Comparison of ENCODE assay signal across 23 cellular contexts in genomic region chr17:67633751-67634191, GRCh38.
DNase-seq lines count a peak whose midpoint lies in the region; ATAC-seq, FAIRE-seq and TF ChIP-seq lines count a peak whose summit lies in the region.
"Had no signal": no experiment of that assay in that cellular context is flagged by ENCODE, and none has a peak within 500 bp of the region (broad histone marks: within the 10 kb centered on the region; RNA-seq: fewer than 3 reads in every experiment).

No MANE protein-coding gene starts in this region.

- TF ChIP-seq EP300 in esophagus muscularis mucosa (IDR thresholded peaks at IDR 0.05) = peak; percentile 58

- TF ChIP-seq POLR2A in esophagus muscularis mucosa (IDR thresholded peaks at IDR 0.05; ENCODE audit: low read depth) = no peak
- no peak for TF ChIP-seq POLR2A in thyroid gland (IDR thresholded peaks at IDR 0.05)
- no peak for TF ChIP-seq POLR2A in GM12892 (IDR thresholded peaks at IDR 0.05; ENCODE audit: low read depth, low read length)
- no peak for TF ChIP-seq POLR2A in erythroblast (IDR thresholded peaks at IDR 0.05; ENCODE audit: low read length)

- H3K9me3 ChIP-seq in esophagus muscularis mucosa (no peaks in the 10 kb centered on the region), heart right ventricle (no peaks in the 10 kb centered on the region), thyroid gland (no peaks in the 10 kb centered on the region)
- H3K9me3 ChIP-seq: MG63, Peyer's patch, suprapubic skin had no signal

- TF ChIP-seq CTCF in esophagus muscularis mucosa (IDR thresholded peaks at IDR 0.05) (no peak), heart right ventricle (IDR thresholded peaks at IDR 0.05) (no peak), omental fat pad (IDR thresholded peaks at IDR 0.05) (no peak), thyroid gland (IDR thresholded peaks at IDR 0.05) (no peak), GM20000 (IDR thresholded peaks at IDR 0.05; ENCODE audit: extremely low read depth, missing control alignments) (no peak)

- H3K36me3 ChIP-seq in esophagus muscularis mucosa (peaks cover 0 to 18% (median 10%) of the 10 kb centered on the region in 4 donors), heart right ventricle (peaks cover 0 to 32% (median 0%) of the 10 kb centered on the region in 9 donors), thyroid gland (no peaks in the 10 kb centered on the region)
- H3K36me3 ChIP-seq: MG63, suprapubic skin had no signal

- no peak overlapping the region for H3K4me3 ChIP-seq in esophagus muscularis mucosa
- no peak overlapping the region for H3K4me3 ChIP-seq in heart right ventricle
- no peak overlapping the region for H3K4me3 ChIP-seq in thyroid gland (replicated peaks in 1 of 3)
- H3K4me3 ChIP-seq: coronary artery, MG63, Peyer's patch, suprapubic skin had no signal

- no peaks in the 10 kb centered on the region for H3K27me3 ChIP-seq in esophagus muscularis mucosa
- H3K27me3 ChIP-seq in heart right ventricle = no peaks in the 10 kb centered on the region
- no peaks in the 10 kb centered on the region for H3K27me3 ChIP-seq in thyroid gland
- H3K27me3 ChIP-seq: MG63, Peyer's patch, suprapubic skin had no signal

- peak overlapping the region; percentile 51 to 84 (median 66) for H3K27ac ChIP-seq in esophagus muscularis mucosa (replicated peaks in 1 of 4)
- H3K27ac ChIP-seq in heart right ventricle = peak overlapping the region in 9 of 10 donors; percentile 6 to 82 (median 67)
- H3K27ac ChIP-seq in thyroid gland = peak overlapping the region; percentile 9 to 89 (median 57)
- H3K27ac ChIP-seq: Peyer's patch, suprapubic skin had no signal

- no peak for FAIRE-seq in GM12892 (lab: Jason Lieb, UNC)
- FAIRE-seq: GM18507, islet of Langerhans had no signal

- no peak for DNase-seq in esophagus muscularis mucosa (ENCODE audit: extremely low spot score)
- DNase-seq in heart right ventricle = peak; percentile 23 to 65
- no peak for DNase-seq in omental fat pad (ENCODE audit: low spot score)
- peak; percentile 33 to 40 for DNase-seq in thyroid gland
- no peak for DNase-seq in GM20000 (ENCODE audit: low spot score)
- no peak for DNase-seq in GM12892 (ENCODE audit: insufficient read length)
- DNase-seq in erythroblast (lab: John Stamatoyannopoulos, UW) = no peak
- DNase-seq: activated CD4-positive, alpha-beta T cell treated with anti-CD3 and anti-CD28 coated beads, Interleukin-2, amount 50 U/mL, for 1 hour; activated CD8-positive, alpha-beta memory T cell treated with anti-CD3 and anti-CD28 coated beads, Interleukin-2, amount 50 U/mL, for 48 hours; activated effector memory CD4-positive, alpha-beta T cell treated with Interleukin-2 at 50 U/mL for 16 hours; CD4-positive, CD25-positive, alpha-beta regulatory T cell; H7; NCI-H1417 treated with DMSO at 0.1 percent for 48 hours; NCI-H510A treated with DMSO at 0.1 percent for 48 hours; nucleus accumbens; Peyer's patch had no signal

- 62% methylated on average over 10 of the region's 10 CpGs for whole genome bisulfite sequencing in esophagus muscularis mucosa
- 44 to 63% methylated on average over 10 of the region's 10 CpGs for WGBS in heart right ventricle, 2 donors
- WGBS in thyroid gland, 2 donors = 40 to 43% methylated on average over 10 of the region's 10 CpGs

- intact Hi-C loops in esophagus muscularis mucosa (cut with DNase I) = loop anchor here (10.0 kb wide), 1 partner anchor 159 kb away; no protein-coding TSS in a partner anchor
- intact Hi-C loops in heart right ventricle (cut with DNase I) = loop anchor here in 5 of 10 donors (5.0 to 10.0 kb wide), 3 partner anchors 51 to 259 kb away; partner anchors contain the start of gene PITPNC1 (in 4 of the 5)
- intact Hi-C loops in thyroid gland (cut with DNase I) = loop anchor here (10.0 kb wide), 1 partner anchor 51 kb away; no protein-coding TSS in a partner anchor

- ATAC-seq in heart right ventricle = peak; percentile 68 to 93 (median 88)
- peak; percentile 33 for ATAC-seq in omental fat pad (ENCODE audit: low FRiP score)
- no peak for ATAC-seq in GM19035 (IDR thresholded peaks at IDR 0.05; ENCODE audit: unreplicated experiment)
- ATAC-seq: sciatic nerve had no signal

- peaks cover 4 to 70% (median 60%) of the 10 kb centered on the region in 4 donors for H3K4me1 ChIP-seq in esophagus muscularis mucosa
- peaks cover 0 to 57% (median 18%) of the 10 kb centered on the region in 9 donors for H3K4me1 ChIP-seq in heart right ventricle
- peaks cover 31 to 69% of the 10 kb centered on the region in 2 donors for H3K4me1 ChIP-seq in thyroid gland
- H3K4me1 ChIP-seq: Peyer's patch had no signal

Comparison
In these comparisons a context has a peak if more than half of its experiments do, and no peak if none do; other contexts are left out.
1. DNase-seq: peak in heart right ventricle (2 of 2) and thyroid gland (2 of 2); none in esophagus muscularis mucosa (single experiment), omental fat pad (single experiment), GM20000 (single experiment), GM12892 (single experiment) and erythroblast (0 of 2).
2. Peak in every context shown above with its lines, with median percentiles within 50 percentile points of each other: H3K27ac ChIP-seq.